In the genomic region with DNA sequence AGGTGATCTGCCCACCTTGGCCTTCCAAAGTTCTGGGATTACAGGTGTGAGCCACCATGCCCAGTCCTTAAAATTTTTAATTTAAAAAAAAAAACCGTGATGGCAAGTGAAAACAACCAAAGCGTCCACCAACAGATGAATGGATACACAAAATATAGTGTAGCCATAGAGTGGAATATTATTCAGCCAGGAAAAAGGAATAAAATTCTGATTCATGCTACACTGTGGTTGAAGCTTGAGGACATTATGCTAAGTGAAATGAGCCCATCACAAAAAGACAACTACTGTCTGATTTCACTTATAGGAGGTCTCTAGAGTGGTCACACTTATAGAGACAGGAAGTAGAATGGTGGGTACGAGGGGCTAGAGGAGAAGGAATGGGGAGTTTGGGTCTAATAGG, we compare ENCODE assay signal across 26 cellular contexts. TPM values are rescaled to one million over a fixed set of nuclear protein-coding genes. Genes with fewer than 3 reads are reported as not detected.
DNase-seq lines count a peak whose midpoint lies in the region; ATAC-seq, FAIRE-seq and TF ChIP-seq lines count a peak whose summit lies in the region.
"Had no signal": no experiment of that assay in that cellular context is flagged by ENCODE, and none has a peak within 500 bp of the region (broad histone marks: within the 10 kb centered on the region; RNA-seq: fewer than 3 reads in every experiment).

No MANE protein-coding gene starts in this region.

- H4K20me1 ChIP-seq in K562 (replicated peaks; ENCODE audit: control insufficient read depth, insufficient read depth, low read length) (no peaks in the 10 kb centered on the region; the same call in 1 of the 2 replicates), SK-N-SH (ENCODE audit: insufficient read depth) (peaks cover 3% of the 10 kb centered on the region; the same call in 1 of the 2 replicates)
- H4K20me1 ChIP-seq: BLaER1 had no signal

- H2AFZ ChIP-seq in K562 (ENCODE audit: low read depth, low read length) (no peak overlapping the region), SK-N-SH (ENCODE audit: low read depth) (no peak overlapping the region)

- H3K36me3 ChIP-seq in HEK293 (ENCODE audit: control insufficient read depth in 2 of 2, insufficient read depth in 1 of 2, low read length in 2 of 2) (no peaks in the 10 kb centered on the region), K562 (ENCODE audit: control insufficient read depth, insufficient read depth, low read length) (no peaks in the 10 kb centered on the region), stomach (no peaks in the 10 kb centered on the region), SK-N-SH (replicated peaks in 1 of 2; ENCODE audit: control insufficient read depth in 1 of 2, insufficient read depth in 2 of 2, low read length in 1 of 2) (no peaks in the 10 kb centered on the region)
- H3K36me3 ChIP-seq: BE2C, BLaER1 had no signal

- H3K4me1 ChIP-seq in A549 (peaks cover 31% of the 10 kb centered on the region), HEK293 (ENCODE audit: control insufficient read depth, insufficient read depth, low read length) (peaks cover 5% of the 10 kb centered on the region; the same call in 1 of the 2 replicates), K562 (replicated peaks in 1 of 2; ENCODE audit: control insufficient read depth in 2 of 2, insufficient read depth in 2 of 2, low read length in 2 of 2) (peaks cover 0 to 8% of the 10 kb centered on the region in 2 experiments; a peak in 2 of 5 replicates), stomach (peaks cover 7 to 16% (median 16%) of the 10 kb centered on the region in 4 donors), SK-N-SH (ENCODE audit: control insufficient read depth in 1 of 2, insufficient read depth in 2 of 2, low read depth in 1 of 2, low read length in 1 of 2) (no peaks in the 10 kb centered on the region)
- H3K4me1 ChIP-seq: BE2C had no signal

- H3K9me3 ChIP-seq in A549 = no peaks in the 10 kb centered on the region
- H3K9me3 ChIP-seq in HEK293 (ENCODE audit: control insufficient read depth, insufficient read depth, low read depth, low read length) = no peaks in the 10 kb centered on the region
- H3K9me3 ChIP-seq in K562 (replicated peaks; ENCODE audit: control insufficient read depth, insufficient read depth, low read depth, low read length) = no peaks in the 10 kb centered on the region
- H3K9me3 ChIP-seq in stomach = no peaks in the 10 kb centered on the region
- H3K9me3 ChIP-seq in SK-N-SH = no peaks in the 10 kb centered on the region
- H3K9me3 ChIP-seq: BE2C, BLaER1 had no signal

- no TSS peak for BruUV-seq in K562 (replicated peaks; lab: Mats Ljungman, UMichigan)

- CTCF ChIA-PET in A549 (lab: Yijun Ruan, JAX) (interaction anchor here (1.1 kb wide), 1 partner anchor 73 kb away, joined by 3 read pairs; no protein-coding TSS in a partner anchor), HEK293 (lab: Yijun Ruan, JAX) (no interaction called here), K562 (lab: Yijun Ruan, JAX; ENCODE audit: low intra/inter-chr PET ratio) (no interaction called here), SK-N-SH (lab: Yijun Ruan, JAX) (no interaction called here)

- peaks cover 3 to 5% of the 10 kb centered on the region in 2 donors for H3K4me1 Mint-ChIP-seq in effector memory CD8-positive, alpha-beta T cell (ENCODE audit: low read depth in 2 of 2)
- H3K4me1 Mint-ChIP-seq: CD4-positive, alpha-beta memory T cell; CD4-positive, CD25-positive, alpha-beta regulatory T cell had no signal

- H3F3A ChIP-seq in SK-N-SH (replicated peaks; ENCODE audit: insufficient read depth) = peaks cover 12% of the 10 kb centered on the region

- TF ChIP-seq POLR2A in A549 (IDR thresholded peaks at IDR 0.05; ENCODE audit: low read length) = no peak
- TF ChIP-seq POLR2A in K562 (conservative IDR thresholded peaks at IDR 0.05) = no peak
- no peak for TF ChIP-seq POLR2A in stomach (IDR thresholded peaks at IDR 0.05)

- H3K9me3 Mint-ChIP-seq in effector memory CD8-positive, alpha-beta T cell = no peaks in the 10 kb centered on the region
- H3K9me3 Mint-ChIP-seq: CD4-positive, alpha-beta memory T cell; CD4-positive, CD25-positive, alpha-beta regulatory T cell; CD8-positive, alpha-beta memory T cell had no signal

- DNase-seq in A549 (ENCODE audit: low read depth in 1 of 2, low spot score in 1 of 2) = no peak
- no peak for DNase-seq in K562 (ENCODE audit: extremely low read depth in 1 of 4, low spot score in 3 of 4)
- DNase-seq in stomach = no peak
- no peak for DNase-seq in SK-N-SH
- no peak for DNase-seq in effector memory CD8-positive, alpha-beta T cell
- DNase-seq: ACHN; BE2C; C1 segment of cervical spinal cord; CD4-positive, alpha-beta memory T cell; CD4-positive, CD25-positive, alpha-beta regulatory T cell; CD8-positive, alpha-beta memory T cell; COR-L47; DMS 273 treated with DMSO at 0.1 percent for 48 hours; DMS153; DMS79; DND-41; EL; GDM1 had no signal

- no peak for TF ChIP-seq CTCF in A549 (IDR thresholded peaks at IDR 0.05)
- TF ChIP-seq CTCF in HEK293 (tag by site-specific recombination; IDR thresholded peaks at IDR 0.05) = no peak
- TF ChIP-seq CTCF in K562 (IDR thresholded peaks at IDR 0.05 in 2 of 3, conservative IDR thresholded peaks at IDR 0.05 in 1 of 3; ENCODE audit: insufficient read depth in 2 of 3, low read depth in 1 of 3, low read length in 3 of 3) = no peak
- TF ChIP-seq CTCF in stomach (IDR thresholded peaks at IDR 0.05) = no peak
- TF ChIP-seq CTCF in SK-N-SH (IDR thresholded peaks at IDR 0.05) = no peak

- H3K4me3 ChIP-seq in A549 = no peak overlapping the region
- H3K4me3 ChIP-seq in HEK293 (ENCODE audit: low read depth, low read length) = no peak overlapping the region
- H3K4me3 ChIP-seq in K562 = no peak overlapping the region
- no peak overlapping the region for H3K4me3 ChIP-seq in stomach
- no peak overlapping the region for H3K4me3 ChIP-seq in SK-N-SH (ENCODE audit: low read depth in 2 of 2, low read length in 1 of 2)
- H3K4me3 ChIP-seq: BLaER1, GM12878 had no signal

- ATAC-seq in A549 = no peak
- no peak for ATAC-seq in K562
- no peak for ATAC-seq in GM21529 (IDR thresholded peaks at IDR 0.05; ENCODE audit: unreplicated experiment)
- no peak for ATAC-seq in effector memory CD8-positive, alpha-beta T cell (replicated peaks)
- ATAC-seq: GM12878 had no signal

- peaks cover 9 to 19% of the 10 kb centered on the region in 2 experiments; a peak in 4 of 5 replicates for H3K27me3 ChIP-seq in K562 (ENCODE audit: control insufficient read depth in 2 of 2, insufficient read depth in 2 of 2, low read length in 2 of 2)
- H3K27me3 ChIP-seq in stomach = no peaks in the 10 kb centered on the region
- H3K27me3 ChIP-seq in SK-N-SH (ENCODE audit: insufficient read depth) = peaks cover 36% of the 10 kb centered on the region; the same call in 1 of the 2 replicates
- H3K27me3 ChIP-seq: BE2C, BLaER1 had no signal

- no peak for TF ChIP-seq EP300 in A549 (IDR thresholded peaks at IDR 0.05)
- no peak for TF ChIP-seq EP300 in K562 (IDR thresholded peaks at IDR 0.05; ENCODE audit: low read length)
- TF ChIP-seq EP300 in stomach (IDR thresholded peaks at IDR 0.05) = no peak
- no peak for TF ChIP-seq EP300 in SK-N-SH (IDR thresholded peaks at IDR 0.05; ENCODE audit: borderline replicate concordance in 1 of 2, low read depth in 1 of 2, low read length in 1 of 2)

- no peak overlapping the region for H3K4me3 Mint-ChIP-seq in effector memory CD8-positive, alpha-beta T cell
- H3K4me3 Mint-ChIP-seq: CD14-positive monocyte; CD4-positive, alpha-beta memory T cell; CD4-positive, CD25-positive, alpha-beta regulatory T cell; CD8-positive, alpha-beta memory T cell had no signal

- TF ChIP-seq RAD21 in A549 (conservative IDR thresholded peaks at IDR 0.05 in 1 of 2, IDR thresholded peaks at IDR 0.05 in 1 of 2) (no peak), K562 (CRISPR knock-in tag; conservative IDR thresholded peaks at IDR 0.05 in 1 of 2, IDR thresholded peaks at IDR 0.05 in 1 of 2) (no peak), SK-N-SH (IDR thresholded peaks at IDR 0.05; ENCODE audit: low read length) (no peak)

- no peaks in the 10 kb centered on the region for H3K27me3 Mint-ChIP-seq in effector memory CD8-positive, alpha-beta T cell
- H3K27me3 Mint-ChIP-seq: CD4-positive, alpha-beta memory T cell had no signal

- FAIRE-seq in A549 (lab: Jason Lieb, UNC) (no peak), K562 (lab: Jason Lieb, UNC) (no peak)
- FAIRE-seq: GM12878, GM12892, GM18507 had no signal

- 63% methylated on average over 3 of the region's 3 CpGs for WGBS in A549 (ENCODE audit: missing lambda C conversion rate)
- 19% methylated on average over 3 of the region's 3 CpGs for WGBS in K562 (ENCODE audit: insufficient coverage, low coverage, missing lambda C conversion rate)
- WGBS in stomach, 5 donors = 74 to 89% (median 83%) methylated on average over 3 of the region's 3 CpGs
- WGBS in SK-N-SH (ENCODE audit: low lambda C conversion rate) = 49% methylated on average over 3 of the region's 3 CpGs

- H3K27ac ChIP-seq in A549 (no peak overlapping the region), HEK293 (ENCODE audit: extremely low read depth, low read depth, low read length) (no peak overlapping the region), K562 (ENCODE audit: extremely low read depth, low read depth, low read length) (no peak overlapping the region), stomach (peak overlapping the region in 3 of 5 donors; percentile 22 to 43 (median 30)), SK-N-SH (ENCODE audit: low read depth in 2 of 2, low read length in 1 of 2) (no peak overlapping the region)
- H3K27ac ChIP-seq: 22Rv1, BLaER1 had no signal

- H3K79me2 ChIP-seq in K562 (ENCODE audit: control insufficient read depth, insufficient read depth, low read length) (no peaks in the 10 kb centered on the region), SK-N-SH (ENCODE audit: insufficient read depth) (no peaks in the 10 kb centered on the region)

- H3K9me2 ChIP-seq in SK-N-SH = no peaks in the 10 kb centered on the region

- no peak overlapping the region for H3K27ac Mint-ChIP-seq in effector memory CD8-positive, alpha-beta T cell
- H3K27ac Mint-ChIP-seq: CD4-positive, alpha-beta memory T cell; CD4-positive, CD25-positive, alpha-beta regulatory T cell had no signal

- H3K9me1 ChIP-seq in K562 (ENCODE audit: control insufficient read depth, insufficient read depth, low read length) = no peaks in the 10 kb centered on the region

- in situ Hi-C loops in K562 (cut with MboI) = no loop called here

- POLR2A ChIA-PET in A549 (lab: Yijun Ruan, JAX) = interaction anchor here (1.1 kb wide), 1 partner anchor 26 kb away, joined by 3 read pairs; a partner anchor contains a TSS
- POLR2A ChIA-PET in HEK293 (lab: Yijun Ruan, JAX) = no interaction called here
- POLR2A ChIA-PET in K562 (lab: Yijun Ruan, JAX) = interaction anchor here (1.0 kb wide), 1 partner anchor 8 kb away, joined by 3 read pairs; no protein-coding TSS in a partner anchor
- POLR2A ChIA-PET in SK-N-SH (lab: Yijun Ruan, JAX) = no interaction called here

- no peak overlapping the region for H3K4me2 ChIP-seq in A549
- H3K4me2 ChIP-seq in K562 (ENCODE audit: insufficient read depth, low read length) = no peak overlapping the region
- H3K4me2 ChIP-seq in SK-N-SH = no peak overlapping the region
- H3K4me2 ChIP-seq: BLaER1 had no signal

- no peaks in the 10 kb centered on the region for H3K36me3 Mint-ChIP-seq in effector memory CD8-positive, alpha-beta T cell (ENCODE audit: insufficient read depth)
- H3K36me3 Mint-ChIP-seq: CD14-positive monocyte; CD4-positive, alpha-beta memory T cell; CD4-positive, CD25-positive, alpha-beta regulatory T cell; CD8-positive, alpha-beta memory T cell had no signal

- H3K9ac ChIP-seq in K562 (ENCODE audit: insufficient read depth in 1 of 2, low read depth in 2 of 2, low read length in 2 of 2) (no peak overlapping the region), SK-N-SH (no peak overlapping the region)
- H3K9ac ChIP-seq: BLaER1 had no signal

- intact Hi-C loops in K562 (cut with micrococcal nuclease) (no loop called here), stomach (cut with DNase I; ENCODE audit: low total_unique reads) (no loop called here)

RNA-seq across cellular contexts. Expression of a gene that starts 26.3 kb away (rescaled TPM):
- polyA plus RNA-seq in A549 (2011; rRNA removed) (2.7 and 3.4 TPM in 2 replicates), A549 (2017; fragmentation: RNase III; extraction: RNeasy Plus Mini Kit Qiagen cat#74134 plus additional on column Dnase treatment) (6.0 to 7.0 TPM (median 6.9 TPM) in 3 replicates), K562 (2011; rRNA removed) (not detected in 2 replicates), K562 (2014; fragmentation: Illumina TruSeq; extraction: Trizol) (not detected in 2 replicates), K562 (2014; fragmentation: Nextera tagmentation; extraction: Ambion mirVana) (not detected), K562 (2014; rRNA removed) (0.19 TPM in 1 of 2 replicates, not detected in the other), stomach (10 to 100 TPM in 2 of 3 donors, 1 to 10 TPM in 1; 9.5 to 69.5 (median 16.7) TPM), SK-N-SH (2012; rRNA removed) (2.8 and 6.9 TPM in 2 replicates)
- polyA plus RNA-seq in A549 (2012; cell fraction: cytosol; rRNA removed) = 42.8 and 49.2 TPM in 2 replicates
- polyA plus RNA-seq in A549 (2012; cell fraction: nucleus; rRNA removed) = 130 and 150 TPM in 2 replicates
- polyA minus RNA-seq in A549 (2011; rRNA and poly(A)+ RNA removed) = 1.8 and 3.2 TPM in 2 replicates
- total RNA-seq in K562 (2011; cell fraction: chromatin; rRNA removed; ENCODE audit: low replicate concordance) = not detected in 2 replicates
- 0.17 and 0.26 TPM in 2 replicates for total RNA-seq in K562 (2011; cell fraction: nucleolus; rRNA removed)
- total RNA-seq in K562 (2011; cell fraction: nucleoplasm; rRNA removed) = not detected in 2 replicates
- total RNA-seq in K562 (2014; rRNA removed) (0.20 TPM in 1 of 2 replicates, not detected in the other), K562 (2014; rRNA removed; fragmentation: Illumina TruSeq; extraction: Trizol) (0.07 TPM in 1 of 2 replicates, not detected in the other), K562 (2015; rRNA removed; fragmentation: Illumina TruSeq; extraction: Trizol) (not detected in 2 replicates), K562 (2021) (0.71 and 1.3 TPM in 2 replicates), stomach (100 to 1,000 TPM in 1 of 5 donors, 10 to 100 TPM in 4; 31.0 to 107 (median 72.3) TPM)
- 0.04 and 0.22 TPM in 2 replicates for polyA plus RNA-seq in K562 (2011; cell fraction: cytosol; rRNA removed)
- polyA plus RNA-seq in K562 (2011; cell fraction: nucleus; rRNA removed) = 0.17 and 0.40 TPM in 2 replicates
- polyA plus RNA-seq in K562 (2012) = 0.22 and 1.9 TPM in 2 replicates
- polyA minus RNA-seq in K562 (2011; rRNA and poly(A)+ RNA removed) = not detected in 2 replicates
- polyA minus RNA-seq in K562 (2011; cell fraction: cytosol; rRNA and poly(A)+ RNA removed) = not detected in 2 replicates
- not detected in 2 replicates for polyA minus RNA-seq in K562 (2011; cell fraction: nucleus; rRNA and poly(A)+ RNA removed)
- polyA plus RNA-seq in SK-N-SH (2012; cell fraction: cytosol; rRNA removed) = 3.7 and 6.6 TPM in 2 replicates
- polyA plus RNA-seq in SK-N-SH (2012; cell fraction: nucleus; rRNA removed) = 18.9 and 48.1 TPM in 2 replicates

Comparison
In these comparisons a context has a peak if more than half of its experiments do, and no peak if none do; other contexts are left out.
1. H3K27ac ChIP-seq: peak in stomach (3 of 5); none in A549 (0 of 2), HEK293 (single experiment), K562 (single experiment) and SK-N-SH (0 of 2).
2. POLR2A ChIA-PET loops: an anchor here in A549 (1.1 kb wide) and K562 (1.0 kb wide); none called in HEK293 and SK-N-SH.